Comparison of ENCODE assay signal across 12 cellular contexts in genomic region chr21:39020751-39021474, GRCh38.
DNase-seq lines count a peak whose midpoint lies in the region; ATAC-seq and TF ChIP-seq lines count a peak whose summit lies in the region.
"Had no signal": no experiment of that assay in that cellular context is flagged by ENCODE, and none has a peak within 500 bp of the region (broad histone marks: within the 10 kb centered on the region; RNA-seq: fewer than 3 reads in every experiment).

No MANE protein-coding gene starts in this region.

- 60 to 86% methylated on average over 2 to 17 of the region's 17 CpGs for WGBS in endodermal cell (ENCODE audit: insufficient coverage in 1 of 2, insufficient read length in 1 of 2), 2 experiments

- peak; percentile 35 for DNase-seq in AG08395 (ENCODE audit: low spot score)
- peak; percentile 74 for DNase-seq in LHCN-M2 (ENCODE audit: low read depth)
- DNase-seq in endodermal cell, result peak; percentile 77
- DNase-seq in mucosa of descending colon, result peak in 1 of 3 donors; percentile 57
- DNase-seq in NCI-H2227 (lab: John Stamatoyannopoulos, UW; ENCODE audit: unreplicated experiment), result no peak
- DNase-seq in ecto neural progenitor cell (ENCODE audit: low spot score), result no peak
- DNase-seq: Calu3; stimulated activated naive CD4-positive, alpha-beta T cell treated with Interleukin-2 at 50 U/mL for 16 hours had no signal

- ATAC-seq in mucosa of descending colon, result peak; percentile 58
- no peak for ATAC-seq in HG03571 (IDR thresholded peaks at IDR 0.05; ENCODE audit: unreplicated experiment)
- no peak for ATAC-seq in GM19463 (IDR thresholded peaks at IDR 0.05; ENCODE audit: unreplicated experiment)

- no peak overlapping the region for H3K9ac ChIP-seq in endodermal cell (ENCODE audit: extremely low read depth, low read length, poor library complexity, severe bottlenecking)

- H3K4me3 ChIP-seq in endodermal cell (ENCODE audit: low read length), result no peak overlapping the region
- H3K4me3 ChIP-seq in mucosa of descending colon, result no peak overlapping the region

- peaks cover 13% of the 10 kb centered on the region for H3K9me3 ChIP-seq in endodermal cell (ENCODE audit: control insufficient read depth, low read length)
- no peaks in the 10 kb centered on the region for H3K9me3 ChIP-seq in mucosa of descending colon

- no peaks in the 10 kb centered on the region for H3K27me3 ChIP-seq in endodermal cell (ENCODE audit: control insufficient read depth, insufficient read depth, low read length, poor library complexity, severe bottlenecking)

- intact Hi-C loops in mucosa of descending colon (cut with DNase I, micrococcal nuclease), result no loop called here

- H3K27me3 Mint-ChIP-seq in endodermal cell (ENCODE audit: insufficient read depth), result peaks cover 2% of the 10 kb centered on the region

- H3K4me1 ChIP-seq in endodermal cell (ENCODE audit: control insufficient read depth, insufficient read depth, low read length) (no peaks in the 10 kb centered on the region), mucosa of descending colon (ENCODE audit: low read depth) (no peaks in the 10 kb centered on the region)

- H3K27ac Mint-ChIP-seq in endodermal cell, result no peak overlapping the region
- H3K27ac Mint-ChIP-seq: IgD-negative memory B cell, memory B cell had no signal

- no peak overlapping the region for H3K27ac ChIP-seq in endodermal cell (ENCODE audit: low read depth, low read length)

- H3K36me3 Mint-ChIP-seq in endodermal cell (ENCODE audit: low read depth), result no peaks in the 10 kb centered on the region
- H3K36me3 Mint-ChIP-seq: IgD-negative memory B cell, memory B cell had no signal

- no peak overlapping the region for H3K4me3 Mint-ChIP-seq in endodermal cell
- H3K4me3 Mint-ChIP-seq: IgD-negative memory B cell, memory B cell had no signal

- peaks cover 9% of the 10 kb centered on the region for H3K9me3 Mint-ChIP-seq in endodermal cell

- peaks cover 13% of the 10 kb centered on the region for H3K4me1 Mint-ChIP-seq in endodermal cell

- no peaks in the 10 kb centered on the region for H3K36me3 ChIP-seq in endodermal cell (ENCODE audit: control insufficient read depth, insufficient read depth, low read length)
- no peaks in the 10 kb centered on the region for H3K36me3 ChIP-seq in mucosa of descending colon (ENCODE audit: low read depth)

- TF ChIP-seq CTCF in endodermal cell (conservative IDR thresholded peaks at IDR 0.05) (no peak), mucosa of descending colon (IDR thresholded peaks at IDR 0.05) (no peak)

Comparison
In these comparisons a context has a peak if more than half of its experiments do, and no peak if none do; other contexts are left out.
1. DNase-seq: peak in AG08395 (single experiment), LHCN-M2 (single experiment) and endodermal cell (single experiment); none in NCI-H2227 (single experiment) and ecto neural progenitor cell (single experiment).